ENCODE assay signal across 15 cellular contexts in genomic region chr18:48100168-48100495, GRCh38.
"Had no signal": no experiment of that assay in that cellular context is flagged by ENCODE, and none has a peak within 500 bp of the region (broad histone marks: within the 10 kb centered on the region; RNA-seq: fewer than 3 reads in every experiment).

No MANE protein-coding gene starts in this region.

- DNase-seq: activated CD4-positive, alpha-beta T cell treated with anti-CD3 and anti-CD28 coated beads, Interleukin-2, amount 50 U/mL, for 4 hours; activated gamma-delta T cell treated with Interleukin-2 at 50 U/mL for 16 hours; activated T-cell treated with anti-CD3 and anti-CD28 coated beads for 4 hours; adrenal gland; effector memory CD4-positive, alpha-beta T cell; esophagus squamous epithelium; midbrain; stimulated activated CD4-positive, alpha-beta T cell treated with anti-CD3 and anti-CD28 coated beads, Interleukin-2, amount 100 ng/mL, for 24 hours; T-helper 17 cell had no signal

- H3K9me3 Mint-ChIP-seq: activated naive CD4-positive, alpha-beta T cell treated with anti-CD3 and anti-CD28 coated beads, Interleukin-2, amount 50 U/mL, for 72 hours; activated T-helper 1 cell treated with anti-CD3 and anti-CD28 coated beads, Interleukin-12 subunit alpha, Interleukin-12 subunit beta, Interleukin-2, Interleukin-4 antibody, amounts not matched to agents 30 ng/mL and 10 ng/mL and 1 ng/mL, durations not matched to agents 14 hours and 24 hours and 36 hours; dendritic cell treated with granulocyte-macrophage colony-stimulating factor and Interleukin-4, amounts not matched to agents 40 ng/mL and 50 ng/mL, for 4 days; stimulated activated naive CD8-positive, alpha-beta T cell treated with anti-CD3 and anti-CD28 coated beads, Interleukin-15, Interleukin-2, amounts not matched to agents 100 ng/mL and 50 ng/mL, for 24 hours had no signal

- H3K36me3 Mint-ChIP-seq: activated naive CD4-positive, alpha-beta T cell treated with anti-CD3 and anti-CD28 coated beads, Interleukin-2, amount 50 U/mL, for 72 hours had no signal

- H3K4me3 Mint-ChIP-seq: activated T-helper 1 cell treated with anti-CD3 and anti-CD28 coated beads, Interleukin-12 subunit alpha, Interleukin-12 subunit beta, Interleukin-2, Interleukin-4 antibody, amounts not matched to agents 30 ng/mL and 10 ng/mL and 1 ng/mL, durations not matched to agents 14 hours and 24 hours and 36 hours; dendritic cell treated with granulocyte-macrophage colony-stimulating factor and Interleukin-4, amounts not matched to agents 40 ng/mL and 50 ng/mL, for 4 days; stimulated activated naive CD8-positive, alpha-beta T cell treated with anti-CD3 and anti-CD28 coated beads, Interleukin-15, Interleukin-2, amounts not matched to agents 100 ng/mL and 50 ng/mL, for 24 hours; T-helper 17 cell had no signal

- H3K27ac Mint-ChIP-seq: activated naive CD4-positive, alpha-beta T cell treated with anti-CD3 and anti-CD28 coated beads, Interleukin-2, amount 50 U/mL, for 72 hours; activated T-helper 1 cell treated with anti-CD3 and anti-CD28 coated beads, Interleukin-12 subunit alpha, Interleukin-12 subunit beta, Interleukin-2, Interleukin-4 antibody, amounts not matched to agents 30 ng/mL and 10 ng/mL and 1 ng/mL, durations not matched to agents 14 hours and 24 hours and 36 hours; dendritic cell treated with granulocyte-macrophage colony-stimulating factor and Interleukin-4, amounts not matched to agents 40 ng/mL and 50 ng/mL, for 4 days; progenitor cell of endocrine pancreas; stimulated activated naive CD8-positive, alpha-beta T cell treated with anti-CD3 and anti-CD28 coated beads, Interleukin-15, Interleukin-2, amounts not matched to agents 100 ng/mL and 50 ng/mL, for 24 hours; T-helper 17 cell had no signal

- ATAC-seq: activated naive CD4-positive, alpha-beta T cell treated with anti-CD3 and anti-CD28 coated beads, Interleukin-2, amount 50 U/mL, for 72 hours; left lobe of liver; T-helper 17 cell had no signal
